1 cellular context compared by ENCODE assay signal in the genomic region with DNA sequence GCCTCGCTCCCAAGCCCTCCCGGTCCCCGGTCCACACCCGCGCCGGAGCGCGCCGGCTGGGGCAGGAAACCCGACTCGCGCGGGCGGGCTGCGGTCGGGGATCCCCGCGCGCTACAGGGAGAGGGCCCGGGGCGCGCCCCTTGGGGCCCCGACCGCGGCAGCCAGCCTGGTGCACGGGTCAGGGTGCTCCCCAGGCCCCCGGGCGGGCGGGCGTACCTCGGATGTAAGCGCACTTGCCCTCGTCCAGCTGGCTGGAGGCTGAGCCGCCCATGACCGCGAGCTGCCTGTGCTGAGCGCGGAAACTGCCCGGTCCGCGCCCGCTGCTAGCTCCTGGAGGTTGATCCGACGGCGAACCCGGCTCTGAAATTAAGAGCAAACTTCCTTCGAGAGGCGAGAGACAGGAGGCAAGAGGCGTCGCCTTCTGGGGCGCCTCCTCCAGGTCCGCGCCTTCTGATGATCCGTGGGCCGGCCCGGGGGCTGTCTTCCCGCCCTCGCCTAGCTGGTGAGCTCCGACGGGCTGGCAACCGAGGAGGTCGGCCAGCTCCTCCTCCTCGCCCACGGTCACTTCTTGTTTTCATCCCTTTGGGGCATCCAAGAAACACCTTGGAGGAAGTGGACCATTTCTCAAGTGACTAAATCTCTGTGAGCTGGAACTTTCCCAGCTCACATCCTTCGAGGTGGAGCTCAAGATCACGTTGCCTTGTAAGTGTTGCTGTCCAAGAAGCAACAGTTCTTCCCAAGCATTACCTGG.
TF ChIP-seq lines count a peak whose summit lies in the region.

A gene with protein sequence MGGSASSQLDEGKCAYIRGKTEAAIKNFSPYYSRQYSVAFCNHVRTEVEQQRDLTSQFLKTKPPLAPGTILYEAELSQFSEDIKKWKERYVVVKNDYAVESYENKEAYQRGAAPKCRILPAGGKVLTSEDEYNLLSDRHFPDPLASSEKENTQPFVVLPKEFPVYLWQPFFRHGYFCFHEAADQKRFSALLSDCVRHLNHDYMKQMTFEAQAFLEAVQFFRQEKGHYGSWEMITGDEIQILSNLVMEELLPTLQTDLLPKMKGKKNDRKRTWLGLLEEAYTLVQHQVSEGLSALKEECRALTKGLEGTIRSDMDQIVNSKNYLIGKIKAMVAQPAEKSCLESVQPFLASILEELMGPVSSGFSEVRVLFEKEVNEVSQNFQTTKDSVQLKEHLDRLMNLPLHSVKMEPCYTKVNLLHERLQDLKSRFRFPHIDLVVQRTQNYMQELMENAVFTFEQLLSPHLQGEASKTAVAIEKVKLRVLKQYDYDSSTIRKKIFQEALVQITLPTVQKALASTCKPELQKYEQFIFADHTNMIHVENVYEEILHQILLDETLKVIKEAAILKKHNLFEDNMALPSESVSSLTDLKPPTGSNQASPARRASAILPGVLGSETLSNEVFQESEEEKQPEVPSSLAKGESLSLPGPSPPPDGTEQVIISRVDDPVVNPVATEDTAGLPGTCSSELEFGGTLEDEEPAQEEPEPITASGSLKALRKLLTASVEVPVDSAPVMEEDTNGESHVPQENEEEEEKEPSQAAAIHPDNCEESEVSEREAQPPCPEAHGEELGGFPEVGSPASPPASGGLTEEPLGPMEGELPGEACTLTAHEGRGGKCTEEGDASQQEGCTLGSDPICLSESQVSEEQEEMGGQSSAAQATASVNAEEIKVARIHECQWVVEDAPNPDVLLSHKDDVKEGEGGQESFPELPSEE (minus strand): TSS at position 423 of the 751 bp plus-strand sequence. CDS start 152 bp downstream, at position 271.

TF ChIP-seq in GM12878, 131 proteins besides CTCF, POLR2A, EP300 and RAD21 (continued from another document and continues in another):
- TF ChIP-seq ETV6 (conservative IDR thresholded peaks at IDR 0.05 in 1 of 2, IDR thresholded peaks at IDR 0.05 in 1 of 2; ENCODE audit: borderline replicate concordance in 1 of 2, low read depth in 1 of 2) = peak in 1 of 2 experiments; percentile 44; a peak in 2 of 4 replicates
- TF ChIP-seq YBX1 (IDR thresholded peaks at IDR 0.05) = no peak
- no peak for TF ChIP-seq HDAC2 (IDR thresholded peaks at IDR 0.05)
- TF ChIP-seq, protein P1, sequence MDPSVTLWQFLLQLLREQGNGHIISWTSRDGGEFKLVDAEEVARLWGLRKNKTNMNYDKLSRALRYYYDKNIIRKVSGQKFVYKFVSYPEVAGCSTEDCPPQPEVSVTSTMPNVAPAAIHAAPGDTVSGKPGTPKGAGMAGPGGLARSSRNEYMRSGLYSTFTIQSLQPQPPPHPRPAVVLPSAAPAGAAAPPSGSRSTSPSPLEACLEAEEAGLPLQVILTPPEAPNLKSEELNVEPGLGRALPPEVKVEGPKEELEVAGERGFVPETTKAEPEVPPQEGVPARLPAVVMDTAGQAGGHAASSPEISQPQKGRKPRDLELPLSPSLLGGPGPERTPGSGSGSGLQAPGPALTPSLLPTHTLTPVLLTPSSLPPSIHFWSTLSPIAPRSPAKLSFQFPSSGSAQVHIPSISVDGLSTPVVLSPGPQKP (IDR thresholded peaks at IDR 0.05; ENCODE audit: low read depth, low read length) = no peak
- TF ChIP-seq BMI1 (IDR thresholded peaks at IDR 0.05; ENCODE audit: borderline replicate concordance) = no peak
- TF ChIP-seq KDM1A (IDR thresholded peaks at IDR 0.05; ENCODE audit: borderline replicate concordance) = no peak
- no peak for TF ChIP-seq SREBF1 (IDR thresholded peaks at IDR 0.05; ENCODE audit: low read length)
- TF ChIP-seq MXI1 (IDR thresholded peaks at IDR 0.05; ENCODE audit: low read depth, low read length) = no peak
- no peak for TF ChIP-seq PAX8 (IDR thresholded peaks at IDR 0.05)
- TF ChIP-seq, protein P2, sequence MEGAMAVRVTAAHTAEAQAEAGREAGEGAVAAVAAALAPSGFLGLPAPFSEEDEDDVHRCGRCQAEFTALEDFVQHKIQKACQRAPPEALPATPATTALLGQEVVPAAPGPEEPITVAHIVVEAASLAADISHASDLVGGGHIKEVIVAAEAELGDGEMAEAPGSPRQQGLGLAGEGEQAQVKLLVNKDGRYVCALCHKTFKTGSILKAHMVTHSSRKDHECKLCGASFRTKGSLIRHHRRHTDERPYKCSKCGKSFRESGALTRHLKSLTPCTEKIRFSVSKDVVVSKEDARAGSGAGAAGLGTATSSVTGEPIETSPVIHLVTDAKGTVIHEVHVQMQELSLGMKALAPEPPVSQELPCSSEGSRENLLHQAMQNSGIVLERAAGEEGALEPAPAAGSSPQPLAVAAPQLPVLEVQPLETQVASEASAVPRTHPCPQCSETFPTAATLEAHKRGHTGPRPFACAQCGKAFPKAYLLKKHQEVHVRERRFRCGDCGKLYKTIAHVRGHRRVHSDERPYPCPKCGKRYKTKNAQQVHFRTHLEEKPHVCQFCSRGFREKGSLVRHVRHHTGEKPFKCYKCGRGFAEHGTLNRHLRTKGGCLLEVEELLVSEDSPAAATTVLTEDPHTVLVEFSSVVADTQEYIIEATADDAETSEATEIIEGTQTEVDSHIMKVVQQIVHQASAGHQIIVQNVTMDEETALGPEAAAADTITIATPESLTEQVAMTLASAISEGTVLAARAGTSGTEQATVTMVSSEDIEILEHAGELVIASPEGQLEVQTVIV (IDR thresholded peaks at IDR 0.05; ENCODE audit: borderline replicate concordance, partially characterized antibody) = no peak
- peak; percentile 74 for TF ChIP-seq EED (IDR thresholded peaks at IDR 0.05; ENCODE audit: low read depth)
- 0 out of 2 replicates have a peak, but pooled peaks have one; percentile 18 for TF ChIP-seq NFIC (IDR thresholded peaks at IDR 0.05; ENCODE audit: low read depth, low read length)
- TF ChIP-seq SUPT20H (IDR thresholded peaks at IDR 0.05; ENCODE audit: borderline replicate concordance, control insufficient read depth, low read depth, low read length) = no peak
- TF ChIP-seq, protein P3, sequence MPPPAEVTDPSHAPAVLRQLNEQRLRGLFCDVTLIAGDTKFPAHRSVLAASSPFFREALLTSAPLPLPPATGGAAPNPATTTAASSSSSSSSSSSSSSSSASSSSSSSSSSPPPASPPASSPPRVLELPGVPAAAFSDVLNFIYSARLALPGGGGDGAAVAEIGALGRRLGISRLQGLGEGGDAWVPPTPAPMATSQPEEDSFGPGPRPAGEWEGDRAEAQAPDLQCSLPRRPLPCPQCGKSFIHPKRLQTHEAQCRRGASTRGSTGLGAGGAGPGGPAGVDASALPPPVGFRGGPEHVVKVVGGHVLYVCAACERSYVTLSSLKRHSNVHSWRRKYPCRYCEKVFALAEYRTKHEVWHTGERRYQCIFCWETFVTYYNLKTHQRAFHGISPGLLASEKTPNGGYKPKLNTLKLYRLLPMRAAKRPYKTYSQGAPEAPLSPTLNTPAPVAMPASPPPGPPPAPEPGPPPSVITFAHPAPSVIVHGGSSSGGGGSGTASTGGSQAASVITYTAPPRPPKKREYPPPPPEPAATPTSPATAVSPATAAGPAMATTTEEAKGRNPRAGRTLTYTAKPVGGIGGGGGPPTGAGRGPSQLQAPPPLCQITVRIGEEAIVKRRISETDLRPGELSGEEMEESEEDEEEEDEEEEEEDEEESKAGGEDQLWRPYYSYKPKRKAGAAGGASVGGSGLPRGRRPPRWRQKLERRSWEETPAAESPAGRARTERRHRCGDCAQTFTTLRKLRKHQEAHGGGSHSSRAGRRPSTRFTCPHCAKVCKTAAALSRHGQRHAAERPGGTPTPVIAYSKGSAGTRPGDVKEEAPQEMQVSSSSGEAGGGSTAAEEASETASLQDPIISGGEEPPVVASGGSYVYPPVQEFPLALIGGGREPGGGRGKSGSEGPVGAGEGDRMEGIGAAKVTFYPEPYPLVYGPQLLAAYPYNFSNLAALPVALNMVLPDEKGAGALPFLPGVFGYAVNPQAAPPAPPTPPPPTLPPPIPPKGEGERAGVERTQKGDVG (CRISPR knock-in tag; IDR thresholded peaks at IDR 0.05) = no peak
- no peak for TF ChIP-seq ZNF274 (IDR thresholded peaks at IDR 0.05; ENCODE audit: insufficient read depth, insufficient read length)
- TF ChIP-seq, protein P4, sequence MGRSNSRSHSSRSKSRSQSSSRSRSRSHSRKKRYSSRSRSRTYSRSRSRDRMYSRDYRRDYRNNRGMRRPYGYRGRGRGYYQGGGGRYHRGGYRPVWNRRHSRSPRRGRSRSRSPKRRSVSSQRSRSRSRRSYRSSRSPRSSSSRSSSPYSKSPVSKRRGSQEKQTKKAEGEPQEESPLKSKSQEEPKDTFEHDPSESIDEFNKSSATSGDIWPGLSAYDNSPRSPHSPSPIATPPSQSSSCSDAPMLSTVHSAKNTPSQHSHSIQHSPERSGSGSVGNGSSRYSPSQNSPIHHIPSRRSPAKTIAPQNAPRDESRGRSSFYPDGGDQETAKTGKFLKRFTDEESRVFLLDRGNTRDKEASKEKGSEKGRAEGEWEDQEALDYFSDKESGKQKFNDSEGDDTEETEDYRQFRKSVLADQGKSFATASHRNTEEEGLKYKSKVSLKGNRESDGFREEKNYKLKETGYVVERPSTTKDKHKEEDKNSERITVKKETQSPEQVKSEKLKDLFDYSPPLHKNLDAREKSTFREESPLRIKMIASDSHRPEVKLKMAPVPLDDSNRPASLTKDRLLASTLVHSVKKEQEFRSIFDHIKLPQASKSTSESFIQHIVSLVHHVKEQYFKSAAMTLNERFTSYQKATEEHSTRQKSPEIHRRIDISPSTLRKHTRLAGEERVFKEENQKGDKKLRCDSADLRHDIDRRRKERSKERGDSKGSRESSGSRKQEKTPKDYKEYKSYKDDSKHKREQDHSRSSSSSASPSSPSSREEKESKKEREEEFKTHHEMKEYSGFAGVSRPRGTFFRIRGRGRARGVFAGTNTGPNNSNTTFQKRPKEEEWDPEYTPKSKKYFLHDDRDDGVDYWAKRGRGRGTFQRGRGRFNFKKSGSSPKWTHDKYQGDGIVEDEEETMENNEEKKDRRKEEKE (IDR thresholded peaks at IDR 0.05) = 0 out of 2 replicates have a peak, but pooled peaks have one; percentile 47
- TF ChIP-seq, protein P5, sequence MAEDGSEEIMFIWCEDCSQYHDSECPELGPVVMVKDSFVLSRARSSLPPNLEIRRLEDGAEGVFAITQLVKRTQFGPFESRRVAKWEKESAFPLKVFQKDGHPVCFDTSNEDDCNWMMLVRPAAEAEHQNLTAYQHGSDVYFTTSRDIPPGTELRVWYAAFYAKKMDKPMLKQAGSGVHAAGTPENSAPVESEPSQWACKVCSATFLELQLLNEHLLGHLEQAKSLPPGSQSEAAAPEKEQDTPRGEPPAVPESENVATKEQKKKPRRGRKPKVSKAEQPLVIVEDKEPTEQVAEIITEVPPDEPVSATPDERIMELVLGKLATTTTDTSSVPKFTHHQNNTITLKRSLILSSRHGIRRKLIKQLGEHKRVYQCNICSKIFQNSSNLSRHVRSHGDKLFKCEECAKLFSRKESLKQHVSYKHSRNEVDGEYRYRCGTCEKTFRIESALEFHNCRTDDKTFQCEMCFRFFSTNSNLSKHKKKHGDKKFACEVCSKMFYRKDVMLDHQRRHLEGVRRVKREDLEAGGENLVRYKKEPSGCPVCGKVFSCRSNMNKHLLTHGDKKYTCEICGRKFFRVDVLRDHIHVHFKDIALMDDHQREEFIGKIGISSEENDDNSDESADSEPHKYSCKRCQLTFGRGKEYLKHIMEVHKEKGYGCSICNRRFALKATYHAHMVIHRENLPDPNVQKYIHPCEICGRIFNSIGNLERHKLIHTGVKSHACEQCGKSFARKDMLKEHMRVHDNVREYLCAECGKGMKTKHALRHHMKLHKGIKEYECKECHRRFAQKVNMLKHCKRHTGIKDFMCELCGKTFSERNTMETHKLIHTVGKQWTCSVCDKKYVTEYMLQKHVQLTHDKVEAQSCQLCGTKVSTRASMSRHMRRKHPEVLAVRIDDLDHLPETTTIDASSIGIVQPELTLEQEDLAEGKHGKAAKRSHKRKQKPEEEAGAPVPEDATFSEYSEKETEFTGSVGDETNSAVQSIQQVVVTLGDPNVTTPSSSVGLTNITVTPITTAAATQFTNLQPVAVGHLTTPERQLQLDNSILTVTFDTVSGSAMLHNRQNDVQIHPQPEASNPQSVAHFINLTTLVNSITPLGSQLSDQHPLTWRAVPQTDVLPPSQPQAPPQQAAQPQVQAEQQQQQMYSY (CRISPR knock-in tag; IDR thresholded peaks at IDR 0.05) = no peak
- TF ChIP-seq, protein P6, sequence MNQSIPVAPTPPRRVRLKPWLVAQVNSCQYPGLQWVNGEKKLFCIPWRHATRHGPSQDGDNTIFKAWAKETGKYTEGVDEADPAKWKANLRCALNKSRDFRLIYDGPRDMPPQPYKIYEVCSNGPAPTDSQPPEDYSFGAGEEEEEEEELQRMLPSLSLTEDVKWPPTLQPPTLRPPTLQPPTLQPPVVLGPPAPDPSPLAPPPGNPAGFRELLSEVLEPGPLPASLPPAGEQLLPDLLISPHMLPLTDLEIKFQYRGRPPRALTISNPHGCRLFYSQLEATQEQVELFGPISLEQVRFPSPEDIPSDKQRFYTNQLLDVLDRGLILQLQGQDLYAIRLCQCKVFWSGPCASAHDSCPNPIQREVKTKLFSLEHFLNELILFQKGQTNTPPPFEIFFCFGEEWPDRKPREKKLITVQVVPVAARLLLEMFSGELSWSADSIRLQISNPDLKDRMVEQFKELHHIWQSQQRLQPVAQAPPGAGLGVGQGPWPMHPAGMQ (IDR thresholded peaks at IDR 0.05; ENCODE audit: borderline replicate concordance) = no peak
- peak; percentile 76; the same call in 1 of the 2 replicates for TF ChIP-seq NFXL1 (IDR thresholded peaks at IDR 0.05; ENCODE audit: borderline replicate concordance)
- TF ChIP-seq, protein P7, sequence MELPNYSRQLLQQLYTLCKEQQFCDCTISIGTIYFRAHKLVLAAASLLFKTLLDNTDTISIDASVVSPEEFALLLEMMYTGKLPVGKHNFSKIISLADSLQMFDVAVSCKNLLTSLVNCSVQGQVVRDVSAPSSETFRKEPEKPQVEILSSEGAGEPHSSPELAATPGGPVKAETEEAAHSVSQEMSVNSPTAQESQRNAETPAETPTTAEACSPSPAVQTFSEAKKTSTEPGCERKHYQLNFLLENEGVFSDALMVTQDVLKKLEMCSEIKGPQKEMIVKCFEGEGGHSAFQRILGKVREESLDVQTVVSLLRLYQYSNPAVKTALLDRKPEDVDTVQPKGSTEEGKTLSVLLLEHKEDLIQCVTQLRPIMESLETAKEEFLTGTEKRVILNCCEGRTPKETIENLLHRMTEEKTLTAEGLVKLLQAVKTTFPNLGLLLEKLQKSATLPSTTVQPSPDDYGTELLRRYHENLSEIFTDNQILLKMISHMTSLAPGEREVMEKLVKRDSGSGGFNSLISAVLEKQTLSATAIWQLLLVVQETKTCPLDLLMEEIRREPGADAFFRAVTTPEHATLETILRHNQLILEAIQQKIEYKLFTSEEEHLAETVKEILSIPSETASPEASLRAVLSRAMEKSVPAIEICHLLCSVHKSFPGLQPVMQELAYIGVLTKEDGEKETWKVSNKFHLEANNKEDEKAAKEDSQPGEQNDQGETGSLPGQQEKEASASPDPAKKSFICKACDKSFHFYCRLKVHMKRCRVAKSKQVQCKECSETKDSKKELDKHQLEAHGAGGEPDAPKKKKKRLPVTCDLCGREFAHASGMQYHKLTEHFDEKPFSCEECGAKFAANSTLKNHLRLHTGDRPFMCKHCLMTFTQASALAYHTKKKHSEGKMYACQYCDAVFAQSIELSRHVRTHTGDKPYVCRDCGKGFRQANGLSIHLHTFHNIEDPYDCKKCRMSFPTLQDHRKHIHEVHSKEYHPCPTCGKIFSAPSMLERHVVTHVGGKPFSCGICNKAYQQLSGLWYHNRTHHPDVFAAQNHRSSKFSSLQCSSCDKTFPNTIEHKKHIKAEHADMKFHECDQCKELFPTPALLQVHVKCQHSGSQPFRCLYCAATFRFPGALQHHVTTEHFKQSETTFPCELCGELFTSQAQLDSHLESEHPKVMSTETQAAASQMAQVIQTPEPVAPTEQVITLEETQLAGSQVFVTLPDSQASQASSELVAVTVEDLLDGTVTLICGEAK (IDR thresholded peaks at IDR 0.05; ENCODE audit: borderline replicate concordance) = no peak
- no peak for TF ChIP-seq JUNB (IDR thresholded peaks at IDR 0.05)
- no peak for TF ChIP-seq EZH2 (IDR thresholded peaks at IDR 0.05; ENCODE audit: borderline replicate concordance, control insufficient read depth, low read depth, low read length)
- 0 out of 2 replicates have a peak, but pooled peaks have one; percentile 15 for TF ChIP-seq ZBED1 (IDR thresholded peaks at IDR 0.05; ENCODE audit: borderline replicate concordance)
